ENCODE assay signal across 13 cellular contexts in the genomic region with DNA sequence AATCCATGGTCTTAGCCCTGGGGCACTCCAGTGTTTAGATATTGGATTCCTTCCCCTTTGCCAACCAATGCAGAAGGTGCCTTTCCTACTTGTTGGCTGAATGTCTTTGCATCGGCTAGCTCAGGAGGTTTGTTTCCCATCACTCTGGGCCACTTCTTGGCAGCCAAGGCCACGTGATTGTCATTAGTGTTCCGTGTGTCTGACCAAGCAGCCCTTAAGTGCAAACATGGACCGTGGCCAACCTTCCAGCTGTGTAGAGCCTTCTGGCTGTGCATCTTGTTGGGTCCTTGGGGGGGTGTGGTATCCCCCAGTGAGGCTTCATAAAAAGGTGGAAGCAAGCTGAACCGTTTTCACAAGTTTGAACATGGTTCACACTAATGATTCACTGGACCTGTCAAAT.
DNase-seq lines count a peak whose midpoint lies in the region; ATAC-seq and TF ChIP-seq lines count a peak whose summit lies in the region.
"Had no signal": no experiment of that assay in that cellular context is flagged by ENCODE, and none has a peak within 500 bp of the region (broad histone marks: within the 10 kb centered on the region; RNA-seq: fewer than 3 reads in every experiment).

No MANE protein-coding gene starts in this region.

- H3K27me3 ChIP-seq in aorta (ENCODE audit: control insufficient read depth in 1 of 2, insufficient read depth in 2 of 2, low read length in 1 of 2), result no peaks in the 10 kb centered on the region
- peaks cover 3% of the 10 kb centered on the region for H3K27me3 ChIP-seq in brain microvascular endothelial cell (replicated peaks)
- H3K27me3 ChIP-seq: breast epithelium had no signal

- H3K9me3 ChIP-seq in aorta (ENCODE audit: control insufficient read depth, low read length), result no peaks in the 10 kb centered on the region
- H3K9me3 ChIP-seq: breast epithelium had no signal

- intact Hi-C loops in Right ventricle myocardium inferior (cut with DNase I), result loop anchor here (10.0 kb wide), 1 partner anchor 58 kb away; no protein-coding TSS in a partner anchor
- intact Hi-C loops in cardiac septum (cut with DNase I), result loop anchor here (5.0 kb wide), 1 partner anchor 65 kb away; the partner anchor contains the start of gene GNAO1
- intact Hi-C loops in aorta (cut with DNase I), result no loop called here

- H3K36me3 ChIP-seq in aorta (ENCODE audit: control insufficient read depth in 1 of 2, insufficient read depth in 2 of 2, low read length in 1 of 2) (no peaks in the 10 kb centered on the region), brain microvascular endothelial cell (replicated peaks) (no peaks in the 10 kb centered on the region)
- H3K36me3 ChIP-seq: breast epithelium had no signal

- no peak for TF ChIP-seq CTCF in brain microvascular endothelial cell (IDR thresholded peaks at IDR 0.05; ENCODE audit: low read depth, low read length, missing control alignments)

- H3K27ac ChIP-seq in aorta (ENCODE audit: low read depth in 1 of 2, low read length in 2 of 2) (no peak overlapping the region), brain microvascular endothelial cell (no peak overlapping the region)
- H3K27ac ChIP-seq: breast epithelium had no signal

- 18 to 22% methylated on average over 5 of the region's 5 CpGs for WGBS in aorta, 2 donors

- peak; percentile 50 for ATAC-seq in Right ventricle myocardium inferior
- no peak; the same call in 2 of the 3 replicates for ATAC-seq in SK-N-SH treated with all-trans-retinoic acid at 6 μM for 48 hours
- ATAC-seq in aorta (ENCODE audit: low FRiP score), result peak; percentile 3
- ATAC-seq in HG03571 (IDR thresholded peaks at IDR 0.05; ENCODE audit: unreplicated experiment), result no peak
- ATAC-seq: activated CD8-positive, alpha-beta T cell treated with anti-CD3 and anti-CD28 coated beads, Interleukin-2, amount 10 ng/mL, durations not matched to agents 7 days and 5 days had no signal

- no peak overlapping the region for H3K4me3 ChIP-seq in aorta (ENCODE audit: low read length in 2 of 2)
- no peak overlapping the region for H3K4me3 ChIP-seq in brain microvascular endothelial cell (ENCODE audit: low read depth, low read length)
- H3K4me3 ChIP-seq: breast epithelium, lung had no signal

- H3K4me1 ChIP-seq in aorta (ENCODE audit: control insufficient read depth in 1 of 2, insufficient read depth in 2 of 2, low read length in 2 of 2), result peaks cover 6% of the 10 kb centered on the region in 2 donors
- H3K4me1 ChIP-seq: breast epithelium had no signal

- in situ Hi-C loops in brain microvascular endothelial cell (cut with HindIII; ENCODE audit: low pct_ligation_motif_present, low sequenced_read_pairs), result no loop called here

- DNase-seq in Right ventricle myocardium inferior (ENCODE audit: missing footprints) (peak; percentile 84), cardiac septum (ENCODE audit: low spot score) (no peak), left kidney (ENCODE audit: low read depth, low spot score) (peak; percentile 49), aorta (peak in 1 of 2 donors; percentile 63), brain microvascular endothelial cell (no peak)
- DNase-seq in activated CD4-positive, alpha-beta T cell treated with anti-CD3 and anti-CD28 coated beads, Interleukin-2, amount 50 U/mL, for 48 hours, result no peak
- DNase-seq: ACHN; activated CD8-positive, alpha-beta T cell treated with anti-CD3 and anti-CD28 coated beads, Interleukin-2, amount 10 ng/mL, durations not matched to agents 7 days and 5 days; NCI-H526 treated with DMSO at 0.1 percent for 48 hours had no signal

TF ChIP-seq in SK-N-SH treated with all-trans-retinoic acid at 6 μM for 48 hours, 23 proteins besides CTCF, POLR2A, EP300 and RAD21:
- no peak for TF ChIP-seq ZNF8 (CRISPR knock-in tag; IDR thresholded peaks at IDR 0.05)
- TF ChIP-seq, protein P1, sequence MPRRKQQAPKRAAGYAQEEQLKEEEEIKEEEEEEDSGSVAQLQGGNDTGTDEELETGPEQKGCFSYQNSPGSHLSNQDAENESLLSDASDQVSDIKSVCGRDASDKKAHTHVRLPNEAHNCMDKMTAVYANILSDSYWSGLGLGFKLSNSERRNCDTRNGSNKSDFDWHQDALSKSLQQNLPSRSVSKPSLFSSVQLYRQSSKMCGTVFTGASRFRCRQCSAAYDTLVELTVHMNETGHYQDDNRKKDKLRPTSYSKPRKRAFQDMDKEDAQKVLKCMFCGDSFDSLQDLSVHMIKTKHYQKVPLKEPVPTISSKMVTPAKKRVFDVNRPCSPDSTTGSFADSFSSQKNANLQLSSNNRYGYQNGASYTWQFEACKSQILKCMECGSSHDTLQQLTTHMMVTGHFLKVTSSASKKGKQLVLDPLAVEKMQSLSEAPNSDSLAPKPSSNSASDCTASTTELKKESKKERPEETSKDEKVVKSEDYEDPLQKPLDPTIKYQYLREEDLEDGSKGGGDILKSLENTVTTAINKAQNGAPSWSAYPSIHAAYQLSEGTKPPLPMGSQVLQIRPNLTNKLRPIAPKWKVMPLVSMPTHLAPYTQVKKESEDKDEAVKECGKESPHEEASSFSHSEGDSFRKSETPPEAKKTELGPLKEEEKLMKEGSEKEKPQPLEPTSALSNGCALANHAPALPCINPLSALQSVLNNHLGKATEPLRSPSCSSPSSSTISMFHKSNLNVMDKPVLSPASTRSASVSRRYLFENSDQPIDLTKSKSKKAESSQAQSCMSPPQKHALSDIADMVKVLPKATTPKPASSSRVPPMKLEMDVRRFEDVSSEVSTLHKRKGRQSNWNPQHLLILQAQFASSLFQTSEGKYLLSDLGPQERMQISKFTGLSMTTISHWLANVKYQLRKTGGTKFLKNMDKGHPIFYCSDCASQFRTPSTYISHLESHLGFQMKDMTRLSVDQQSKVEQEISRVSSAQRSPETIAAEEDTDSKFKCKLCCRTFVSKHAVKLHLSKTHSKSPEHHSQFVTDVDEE (CRISPR knock-in tag; IDR thresholded peaks at IDR 0.05), result peak; percentile 79
- TF ChIP-seq, protein P2, sequence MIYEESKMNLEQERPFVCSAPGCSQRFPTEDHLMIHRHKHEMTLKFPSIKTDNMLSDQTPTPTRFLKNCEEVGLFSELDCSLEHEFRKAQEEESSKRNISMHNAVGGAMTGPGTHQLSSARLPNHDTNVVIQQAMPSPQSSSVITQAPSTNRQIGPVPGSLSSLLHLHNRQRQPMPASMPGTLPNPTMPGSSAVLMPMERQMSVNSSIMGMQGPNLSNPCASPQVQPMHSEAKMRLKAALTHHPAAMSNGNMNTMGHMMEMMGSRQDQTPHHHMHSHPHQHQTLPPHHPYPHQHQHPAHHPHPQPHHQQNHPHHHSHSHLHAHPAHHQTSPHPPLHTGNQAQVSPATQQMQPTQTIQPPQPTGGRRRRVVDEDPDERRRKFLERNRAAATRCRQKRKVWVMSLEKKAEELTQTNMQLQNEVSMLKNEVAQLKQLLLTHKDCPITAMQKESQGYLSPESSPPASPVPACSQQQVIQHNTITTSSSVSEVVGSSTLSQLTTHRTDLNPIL (CRISPR knock-in tag; IDR thresholded peaks at IDR 0.05; ENCODE audit: low read depth), result no peak
- TF ChIP-seq POU6F1 (CRISPR knock-in tag; IDR thresholded peaks at IDR 0.05; ENCODE audit: borderline replicate concordance, low read depth), result no peak
- TF ChIP-seq SNAI2 (CRISPR knock-in tag; IDR thresholded peaks at IDR 0.05), result no peak
- TF ChIP-seq ZFP30 (CRISPR knock-in tag; IDR thresholded peaks at IDR 0.05), result no peak
- TF ChIP-seq PPARA (CRISPR knock-in tag; IDR thresholded peaks at IDR 0.05; ENCODE audit: borderline replicate concordance), result no peak
- TF ChIP-seq, protein P3, sequence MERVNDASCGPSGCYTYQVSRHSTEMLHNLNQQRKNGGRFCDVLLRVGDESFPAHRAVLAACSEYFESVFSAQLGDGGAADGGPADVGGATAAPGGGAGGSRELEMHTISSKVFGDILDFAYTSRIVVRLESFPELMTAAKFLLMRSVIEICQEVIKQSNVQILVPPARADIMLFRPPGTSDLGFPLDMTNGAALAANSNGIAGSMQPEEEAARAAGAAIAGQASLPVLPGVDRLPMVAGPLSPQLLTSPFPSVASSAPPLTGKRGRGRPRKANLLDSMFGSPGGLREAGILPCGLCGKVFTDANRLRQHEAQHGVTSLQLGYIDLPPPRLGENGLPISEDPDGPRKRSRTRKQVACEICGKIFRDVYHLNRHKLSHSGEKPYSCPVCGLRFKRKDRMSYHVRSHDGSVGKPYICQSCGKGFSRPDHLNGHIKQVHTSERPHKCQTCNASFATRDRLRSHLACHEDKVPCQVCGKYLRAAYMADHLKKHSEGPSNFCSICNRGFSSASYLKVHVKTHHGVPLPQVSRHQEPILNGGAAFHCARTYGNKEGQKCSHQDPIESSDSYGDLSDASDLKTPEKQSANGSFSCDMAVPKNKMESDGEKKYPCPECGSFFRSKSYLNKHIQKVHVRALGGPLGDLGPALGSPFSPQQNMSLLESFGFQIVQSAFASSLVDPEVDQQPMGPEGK (CRISPR knock-in tag; IDR thresholded peaks at IDR 0.05; ENCODE audit: borderline replicate concordance), result no peak
- peak; percentile 80 for TF ChIP-seq ISL1 (CRISPR knock-in tag; IDR thresholded peaks at IDR 0.05)
- no peak for TF ChIP-seq ESRRG (CRISPR knock-in tag; IDR thresholded peaks at IDR 0.05)
- no peak for TF ChIP-seq ZC3H10 (CRISPR knock-in tag; IDR thresholded peaks at IDR 0.05)
- TF ChIP-seq GLIS3 (CRISPR knock-in tag; IDR thresholded peaks at IDR 0.05), result no peak
- TF ChIP-seq TCF4 (CRISPR knock-in tag; IDR thresholded peaks at IDR 0.05; ENCODE audit: borderline replicate concordance), result peak; percentile 33; the same call in 1 of the 2 replicates

Comparison
In these comparisons a context has a peak if more than half of its experiments do, and no peak if none do; other contexts are left out.
1. DNase-seq: peak in Right ventricle myocardium inferior (single experiment) and left kidney (single experiment); none in cardiac septum (single experiment), brain microvascular endothelial cell (single experiment) and activated CD4-positive, alpha-beta T cell treated with anti-CD3 and anti-CD28 coated beads, Interleukin-2, amount 50 U/mL, for 48 hours (0 of 2).
2. ATAC-seq: peak in Right ventricle myocardium inferior (single experiment) and aorta (single experiment); none in SK-N-SH treated with all-trans-retinoic acid at 6 μM for 48 hours (single experiment) and HG03571 (single experiment).
3. intact Hi-C loops: an anchor here in Right ventricle myocardium inferior (10.0 kb wide) and cardiac septum (5.0 kb wide); none called in aorta.